ENCODE assay signal across 33 cellular contexts in genomic region chr22:35115515-35115914, GRCh38. TPM values are rescaled to one million over a fixed set of nuclear protein-coding genes. Genes with fewer than 3 reads are reported as not detected.
"Had no signal": no experiment of that assay in that cellular context is flagged by ENCODE, and none has a peak within 500 bp of the region (broad histone marks: within the 10 kb centered on the region; RNA-seq: fewer than 3 reads in every experiment).

No MANE protein-coding gene starts in this region.

- H3K4me1 ChIP-seq: adrenal gland, esophagus muscularis mucosa, foreskin keratinocyte, gastrocnemius medialis had no signal

- DNase-seq: activated CD4-positive, alpha-beta memory T cell treated with anti-CD3 and anti-CD28 coated beads, Interleukin-2, amount 10 ng/mL, durations not matched to agents 7 days and 5 days; activated CD4-positive, alpha-beta T cell treated with anti-CD3 and anti-CD28 coated beads for 36 hours; activated CD4-positive, alpha-beta T cell treated with anti-CD3 and anti-CD28 coated beads, Interleukin-2, amount 10 ng/mL, durations not matched to agents 7 days and 5 days; activated CD4-positive, alpha-beta T cell treated with anti-CD3 and anti-CD28 coated beads, Interleukin-2, amount 50 U/mL, for 4 hours; activated CD4-positive, CD25-positive, alpha-beta regulatory T cell; activated CD4-positive, CD25-positive, alpha-beta regulatory T cell treated with anti-CD3 and anti-CD28 coated beads, Interleukin-2, amount 50 U/mL, for 72 hours; activated CD8-positive, alpha-beta memory T cell treated with anti-CD3 and anti-CD28 coated beads, Interleukin-2, amount 50 U/mL, for 48 hours; activated effector memory CD4-positive, alpha-beta T cell treated with Interleukin-2 at 50 U/mL for 16 hours; activated gamma-delta T cell treated with Interleukin-2 at 50 U/mL for 16 hours; activated naive CD4-positive, alpha-beta T cell treated with anti-CD3 and anti-CD28 coated beads, Interleukin-2, amount 50 U/mL, for 16 hours; activated naive CD4-positive, alpha-beta T cell treated with Interleukin-2 at 50 U/mL for 16 hours; activated naive CD8-positive, alpha-beta T cell treated with anti-CD3 and anti-CD28 coated beads, Interleukin-2, amount 50 U/mL, for 24 hours; activated T-cell treated with anti-CD3 and anti-CD28 coated beads for 4 hours; activated T-cell treated with anti-CD3 and anti-CD28 coated beads, Interleukin-2, amount 50 U/mL, for 24 hours; adrenal gland; amygdala; aorta; body of pancreas; caudate nucleus; cortex of kidney; dermis blood vessel endothelial cell; effector CD4-positive, alpha-beta T cell; effector memory CD8-positive, alpha-beta T cell; erythroblast; foreskin keratinocyte; gastrocnemius medialis; glutamatergic neuron; T-helper 2 cell had no signal

- H3K4me3 ChIP-seq: adrenal gland, body of pancreas, esophagus muscularis mucosa, gastrocnemius medialis had no signal

- FAIRE-seq: colon had no signal

- H3K27ac ChIP-seq: adrenal gland, body of pancreas, esophagus muscularis mucosa, foreskin keratinocyte, gastrocnemius medialis had no signal

- ATAC-seq: activated CD4-positive, alpha-beta T cell treated with anti-CD3 and anti-CD28 coated beads for 36 hours; activated naive CD8-positive, alpha-beta T cell treated with anti-CD3 and anti-CD28 coated beads, Interleukin-2, amount 50 U/mL, for 24 hours; activated T-helper 17 cell treated with anti-CD3 and anti-CD28 coated beads, Interleukin-2, amount 50 U/mL, for 72 hours; body of pancreas; effector memory CD8-positive, alpha-beta T cell; foreskin keratinocyte; gastrocnemius medialis had no signal

- H3K9me3 ChIP-seq: adrenal gland, body of pancreas, esophagus muscularis mucosa, gastrocnemius medialis had no signal

- H3K36me3 ChIP-seq: adrenal gland, esophagus muscularis mucosa, gastrocnemius medialis had no signal

- H3K27me3 ChIP-seq: adrenal gland, body of pancreas, foreskin keratinocyte, gastrocnemius medialis had no signal

RNA-seq across cellular contexts. Expression of gene ISX, which starts 49.6 kb away (rescaled TPM):
- total RNA-seq: activated CD4-positive, alpha-beta memory T cell treated with anti-CD3 and anti-CD28 coated beads, Interleukin-2, amount 10 ng/mL, durations not matched to agents 7 days and 5 days; activated CD4-positive, alpha-beta T cell treated with anti-CD3 and anti-CD28 coated beads for 36 hours; activated CD4-positive, alpha-beta T cell treated with anti-CD3 and anti-CD28 coated beads, Interleukin-2, amount 10 ng/mL, durations not matched to agents 7 days and 5 days; activated T-helper 17 cell treated with anti-CD3 and anti-CD28 coated beads, Interleukin-2, amount 50 U/mL, for 72 hours; aorta; chondrocyte; dermis blood vessel endothelial cell; esophagus muscularis mucosa; foreskin keratinocyte; T-helper 1 cell treated with Interleukin-12 subunit alpha and Interleukin-12 subunit beta and Interleukin-4 antibody, amounts not matched to agents 30 ng/mL and 1 ng/mL, for 36 hours had no signal
- polyA plus RNA-seq: adrenal gland, foreskin keratinocyte had no signal
